1 cellular context compared by ENCODE assay signal in genomic region chr2:98731709-98732349, GRCh38.
TF ChIP-seq lines count a peak whose summit lies in the region.

No MANE protein-coding gene starts in this region.

TF ChIP-seq in HepG2, 621 proteins besides CTCF, POLR2A, EP300 and RAD21 (continued from another document and continues in another):
- peak; percentile 59; the same call in 1 of the 2 replicates for TF ChIP-seq ARID5B (CRISPR knock-in tag; IDR thresholded peaks at IDR 0.05)
- TF ChIP-seq GRHL1 (CRISPR knock-in tag; conservative IDR thresholded peaks at IDR 0.05), result no peak; the same call in 1 of the 2 replicates
- peak in 1 of 2 experiments; percentile 25; a peak in 1 of 4 replicates for TF ChIP-seq ATF4 (CRISPR knock-in tag; IDR thresholded peaks at IDR 0.05)
- no peak for TF ChIP-seq SOX13 (IDR thresholded peaks at IDR 0.05)
- TF ChIP-seq SOX13 (CRISPR knock-in tag; conservative IDR thresholded peaks at IDR 0.05 in 1 of 2, IDR thresholded peaks at IDR 0.05 in 1 of 2), result peak in 1 of 2 experiments; percentile 45; a peak in 2 of 4 replicates
- TF ChIP-seq LRRFIP1 (CRISPR knock-in tag; conservative IDR thresholded peaks at IDR 0.05), result no peak
- TF ChIP-seq AHDC1 (CRISPR knock-in tag; IDR thresholded peaks at IDR 0.05; ENCODE audit: borderline replicate concordance), result peak; percentile 42; the same call in 1 of the 2 replicates
- TF ChIP-seq ZNF747 (CRISPR knock-in tag; IDR thresholded peaks at IDR 0.05; ENCODE audit: borderline replicate concordance), result 0 out of 2 replicates have a peak, but pooled peaks have one; percentile 28
- peak; percentile 3 for TF ChIP-seq TEAD3 (CRISPR knock-in tag; optimal IDR thresholded peaks at IDR 0.05; ENCODE audit: borderline replicate concordance)
- TF ChIP-seq HOXA9 (CRISPR knock-in tag; IDR thresholded peaks at IDR 0.05; ENCODE audit: borderline replicate concordance), result 0 out of 2 replicates have a peak, but pooled peaks have one; percentile 73
- no peak for TF ChIP-seq ZBTB34 (CRISPR knock-in tag; IDR thresholded peaks at IDR 0.05)
- peak; percentile 51; the same call in 1 of the 2 replicates for TF ChIP-seq POLR2AphosphoS5 (IDR thresholded peaks at IDR 0.05; ENCODE audit: low read depth, low read length)
- no peak for TF ChIP-seq ZNF614 (CRISPR knock-in tag; IDR thresholded peaks at IDR 0.05; ENCODE audit: borderline replicate concordance)
- 0 out of 2 replicates have a peak, but pooled peaks have one; percentile 32 for TF ChIP-seq SSRP1 (CRISPR knock-in tag; IDR thresholded peaks at IDR 0.05)
- TF ChIP-seq YY1 (IDR thresholded peaks at IDR 0.05; ENCODE audit: insufficient read depth, insufficient replicate concordance, low read depth, low read length), result no peak
- TF ChIP-seq SMAD3 (CRISPR knock-in tag; IDR thresholded peaks at IDR 0.05), result no peak
- peak; percentile 54; the same call in 1 of the 2 replicates for TF ChIP-seq HMG20A (CRISPR knock-in tag; IDR thresholded peaks at IDR 0.05; ENCODE audit: borderline replicate concordance)
- TF ChIP-seq ZNF432 (CRISPR knock-in tag; IDR thresholded peaks at IDR 0.05; ENCODE audit: borderline replicate concordance), result no peak
- no peak; the same call in 1 of the 2 replicates for TF ChIP-seq NFYC (CRISPR knock-in tag; IDR thresholded peaks at IDR 0.05)
- TF ChIP-seq HOXA5 (CRISPR knock-in tag; IDR thresholded peaks at IDR 0.05), result 0 out of 2 replicates have a peak, but pooled peaks have one; percentile 28
- TF ChIP-seq GLI4 (CRISPR knock-in tag; IDR thresholded peaks at IDR 0.05; ENCODE audit: borderline replicate concordance), result no peak
- TF ChIP-seq SP2 (CRISPR knock-in tag; IDR thresholded peaks at IDR 0.05), result no peak
- peak; percentile 49; the same call in 1 of the 2 replicates for TF ChIP-seq HDAC2 (CRISPR knock-in tag; IDR thresholded peaks at IDR 0.05)
- 0 out of 2 replicates have a peak, but pooled peaks have one; percentile 52 for TF ChIP-seq MBD4 (IDR thresholded peaks at IDR 0.05; ENCODE audit: borderline replicate concordance, low read length)
- TF ChIP-seq ZC3H4 (CRISPR knock-in tag; IDR thresholded peaks at IDR 0.05; ENCODE audit: borderline replicate concordance), result no peak; the same call in 1 of the 2 replicates
- TF ChIP-seq CEBPB (IDR thresholded peaks at IDR 0.05; ENCODE audit: borderline replicate concordance, low read depth, low read length), result peak; percentile 73
- TF ChIP-seq KAT8 (CRISPR knock-in tag; IDR thresholded peaks at IDR 0.05), result peak; percentile 42; the same call in 1 of the 2 replicates
- TF ChIP-seq AFF4 (CRISPR knock-in tag; IDR thresholded peaks at IDR 0.05), result peak; percentile 82
- TF ChIP-seq ZNF782 (CRISPR knock-in tag; IDR thresholded peaks at IDR 0.05; ENCODE audit: borderline replicate concordance), result no peak; the same call in 1 of the 2 replicates
- TF ChIP-seq NFE2L1 (CRISPR knock-in tag; IDR thresholded peaks at IDR 0.05; ENCODE audit: borderline replicate concordance), result no peak
- peak; percentile 35 for TF ChIP-seq RARA (CRISPR knock-in tag; IDR thresholded peaks at IDR 0.05)
- TF ChIP-seq CREM (IDR thresholded peaks at IDR 0.05), result peak; percentile 47; the same call in 1 of the 2 replicates
- no peak for TF ChIP-seq CREM (CRISPR knock-in tag; IDR thresholded peaks at IDR 0.05)
- peak; percentile 43; the same call in 1 of the 2 replicates for TF ChIP-seq KDM4B (CRISPR knock-in tag; IDR thresholded peaks at IDR 0.05)
